ENCODE assay signal across 8 cellular contexts in genomic region chr7:103344453-103345149, GRCh38. TPM values are rescaled to one million over a fixed set of nuclear protein-coding genes. Genes with fewer than 3 reads are reported as not detected.
DNase-seq lines count a peak whose midpoint lies in the region; ATAC-seq and TF ChIP-seq lines count a peak whose summit lies in the region.

TSS of gene DNAJC2 (minus strand) at chr7:103344767. CDS start at chr7:103344622, 145 bp downstream.

- TF ChIP-seq CTCF in ascending aorta (IDR thresholded peaks at IDR 0.05) (no peak), vagina (IDR thresholded peaks at IDR 0.05) (no peak)

- H3K9me3 ChIP-seq in ascending aorta (no peaks in the 10 kb centered on the region), vagina (no peaks in the 10 kb centered on the region)

- ATAC-seq in GM18505 (IDR thresholded peaks at IDR 0.05; ENCODE audit: unreplicated experiment) (peak; percentile 72), HG02970 (IDR thresholded peaks at IDR 0.05; ENCODE audit: low FRiP score, unreplicated experiment) (peak; percentile 88)

- peaks cover 5 to 20% of the 10 kb centered on the region in 2 donors for H3K4me1 ChIP-seq in ascending aorta
- peaks cover 17% of the 10 kb centered on the region for H3K4me1 ChIP-seq in rectal smooth muscle tissue (ENCODE audit: control insufficient read depth, insufficient read depth, low read length)
- peaks cover 47% of the 10 kb centered on the region for H3K4me1 ChIP-seq in vagina

- no peaks in the 10 kb centered on the region for H3K27me3 Mint-ChIP-seq in T-helper 2 cell treated with Interferon-gamma antibody and Interleukin-4, amounts not matched to agents 5 μg/mL and 100 μg/mL, for 36 hours (ENCODE audit: low read depth)

- peak within 1 kb of the TSS; percentile 99 for H3K27ac Mint-ChIP-seq in T-helper 2 cell treated with Interferon-gamma antibody and Interleukin-4, amounts not matched to agents 5 μg/mL and 100 μg/mL, for 36 hours

- peaks cover 32% of the 10 kb centered on the region for H3K4me1 Mint-ChIP-seq in T-helper 2 cell treated with Interferon-gamma antibody and Interleukin-4, amounts not matched to agents 5 μg/mL and 100 μg/mL, for 36 hours (ENCODE audit: low read depth)

- H3K4me3 ChIP-seq in ascending aorta, result peak within 1 kb of the TSS; percentile 77 to 99
- H3K4me3 ChIP-seq in rectal smooth muscle tissue (ENCODE audit: low read length), result peak within 1 kb of the TSS; percentile 97
- H3K4me3 ChIP-seq in vagina, result peak within 1 kb of the TSS; percentile 79 to 81

- peak within 1 kb of the TSS; percentile 97 for H3K4me3 Mint-ChIP-seq in T-helper 2 cell treated with Interferon-gamma antibody and Interleukin-4, amounts not matched to agents 5 μg/mL and 100 μg/mL, for 36 hours

- H3K27me3 ChIP-seq in ascending aorta (no peaks in the 10 kb centered on the region), rectal smooth muscle tissue (ENCODE audit: control insufficient read depth, insufficient read depth, low read length) (no peaks in the 10 kb centered on the region), vagina (no peaks in the 10 kb centered on the region)

- peaks cover 39% of the 10 kb centered on the region for H3K36me3 Mint-ChIP-seq in T-helper 2 cell treated with Interferon-gamma antibody and Interleukin-4, amounts not matched to agents 5 μg/mL and 100 μg/mL, for 36 hours (ENCODE audit: low read depth)

- peak; percentile 85 for TF ChIP-seq POLR2A in GM18505 (IDR thresholded peaks at IDR 0.05; ENCODE audit: borderline replicate concordance, extremely low read depth, insufficient read depth, insufficient read length)
- TF ChIP-seq POLR2A in vagina (IDR thresholded peaks at IDR 0.05), result no peak

- peak within 1 kb of the TSS; percentile 88 to 90 for H3K27ac ChIP-seq in ascending aorta
- H3K27ac ChIP-seq in rectal smooth muscle tissue (ENCODE audit: low read depth, low read length), result peak within 1 kb of the TSS; percentile 70
- H3K27ac ChIP-seq in vagina, result peak within 1 kb of the TSS; percentile 57

- H3K9ac ChIP-seq in rectal smooth muscle tissue (ENCODE audit: low read length), result peak within 1 kb of the TSS; percentile 88

- H3K9me3 Mint-ChIP-seq in T-helper 2 cell treated with Interferon-gamma antibody and Interleukin-4, amounts not matched to agents 5 μg/mL and 100 μg/mL, for 36 hours, result no peaks in the 10 kb centered on the region

- H3K36me3 ChIP-seq in ascending aorta (peaks cover 12 to 13% of the 10 kb centered on the region in 2 donors), rectal smooth muscle tissue (ENCODE audit: control insufficient read depth, insufficient read depth, low read length) (peaks cover 7% of the 10 kb centered on the region), vagina (peaks cover 0 to 15% of the 10 kb centered on the region in 2 donors)

- intact Hi-C loops in ascending aorta (cut with DNase I) (loop anchor here (2.0 kb wide), 1 partner anchor 48 kb away; the partner anchor contains the start of gene PMPCB), vagina (cut with DNase I) (no loop called here)

- DNase-seq in NCI-H187 treated with DMSO at 0.1 percent for 48 hours (lab: John Stamatoyannopoulos, UW), result peak; percentile 87
- peak; percentile 84 for DNase-seq in T-helper 2 cell treated with Interferon-gamma antibody and Interleukin-4, amounts not matched to agents 5 μg/mL and 100 μg/mL, for 36 hours (ENCODE audit: low spot score)
- DNase-seq in ascending aorta (ENCODE audit: low spot score in 2 of 2), result peak; percentile 30 to 93
- DNase-seq in hepatic stellate cell (ENCODE audit: low spot score), result peak; percentile 91
- DNase-seq in vagina (ENCODE audit: extremely low spot score in 2 of 2), result peak in 1 of 2 donors; percentile 87

RNA-seq across cellular contexts. Expression of gene DNAJC2, which starts in this region (rescaled TPM):
- total RNA-seq in ascending aorta (7.6 TPM), vagina (12.0 TPM)
